8 cellular contexts compared by ENCODE assay signal in genomic region chr1:1079408-1080121, GRCh38. TPM values are rescaled to one million over a fixed set of nuclear protein-coding genes. Genes with fewer than 3 reads are reported as not detected.
DNase-seq lines count a peak whose midpoint lies in the region; ATAC-seq and TF ChIP-seq lines count a peak whose summit lies in the region.

No MANE protein-coding gene starts in this region.

- intact Hi-C loops in body of pancreas (cut with DNase I) = no loop called here

- DNase-seq in DMS114 treated with DMSO at 0.1 percent for 48 hours (lab: John Stamatoyannopoulos, UW; ENCODE audit: unreplicated experiment) (peak; percentile 51), HEK293T (ENCODE audit: extremely low spot score) (peak; percentile 41), OCI-M1 (lab: John Stamatoyannopoulos, UW) (peak; percentile 70), body of pancreas (peak; percentile 81 to 92 (median 88)), GM19240 (ENCODE audit: insufficient read length, low spot score) (no peak)

- peak overlapping the region; percentile 88 to 93 (median 90) for H3K27ac ChIP-seq in body of pancreas

- no peaks in the 10 kb centered on the region for H3K27me3 ChIP-seq in body of pancreas
- H3K27me3 ChIP-seq in iPS-15b (ENCODE audit: control insufficient read depth, insufficient read depth, low read length) = peaks cover 3% of the 10 kb centered on the region
- peaks cover 7% of the 10 kb centered on the region for H3K27me3 ChIP-seq in skeletal muscle satellite cell (ENCODE audit: control insufficient read depth, insufficient read depth, low read length)

- no peak overlapping the region for H3K4me3 ChIP-seq in body of pancreas
- H3K4me3 ChIP-seq in iPS-15b (ENCODE audit: low read depth, low read length) = peak overlapping the region; percentile 52
- peak overlapping the region; percentile 14 for H3K4me3 ChIP-seq in skeletal muscle satellite cell (ENCODE audit: low read length)

- POLR2A ChIA-PET in HEK293T (lab: Yijun Ruan, JAX) = interaction anchor here (1.1 to 1.5 kb wide), 3 partner anchors 10 to 82 kb away, joined by 3 to 6 read pairs (median 6); no protein-coding TSS in a partner anchor

- WGBS in body of pancreas, 2 donors = 0 to 2% methylated on average over 5 to 37 of the region's 38 CpGs

- H3K9ac ChIP-seq in iPS-15b (ENCODE audit: low read depth, low read length) (no peak overlapping the region), skeletal muscle satellite cell (ENCODE audit: low read depth, low read length) (no peak overlapping the region)

- H3K4me1 ChIP-seq in body of pancreas (peaks cover 14% of the 10 kb centered on the region), iPS-15b (ENCODE audit: control insufficient read depth, insufficient read depth, low read length) (no peaks in the 10 kb centered on the region), skeletal muscle satellite cell (ENCODE audit: control insufficient read depth, insufficient read depth, low read length) (peaks cover 12% of the 10 kb centered on the region)

- TF ChIP-seq POLR2A in body of pancreas (IDR thresholded peaks at IDR 0.05) = peak; percentile 35 to 69 (median 53)

- H3K9me3 ChIP-seq in body of pancreas = no peaks in the 10 kb centered on the region
- H3K9me3 ChIP-seq in iPS-15b (ENCODE audit: control insufficient read depth, insufficient read depth, low read length) = no peaks in the 10 kb centered on the region
- H3K9me3 ChIP-seq in skeletal muscle satellite cell (replicated peaks; ENCODE audit: low read length) = no peaks in the 10 kb centered on the region

- ATAC-seq in body of pancreas (peak; percentile 93), GM18870 (IDR thresholded peaks at IDR 0.05; ENCODE audit: unreplicated experiment) (no peak)

- H3K36me3 ChIP-seq in body of pancreas (replicated peaks in 1 of 2; ENCODE audit: insufficient read depth in 1 of 2, low read depth in 2 of 2) (no peaks in the 10 kb centered on the region), iPS-15b (ENCODE audit: control insufficient read depth, insufficient read depth, low read length) (no peaks in the 10 kb centered on the region), skeletal muscle satellite cell (ENCODE audit: insufficient read depth, low read length) (no peaks in the 10 kb centered on the region)

- H3K4me2 ChIP-seq in skeletal muscle satellite cell (ENCODE audit: low read length) = peak overlapping the region; percentile 64

- TF ChIP-seq CTCF in body of pancreas (IDR thresholded peaks at IDR 0.05) = no peak

- CTCF ChIA-PET in HEK293T (lab: Yijun Ruan, JAX) = no interaction called here

TF ChIP-seq in HEK293T, 16 proteins besides CTCF, POLR2A, EP300 and RAD21:
- no peak for TF ChIP-seq HDGF (IDR thresholded peaks at IDR 0.05; ENCODE audit: borderline replicate concordance)
- no peak for TF ChIP-seq TARDBP (IDR thresholded peaks at IDR 0.05)
- no peak for TF ChIP-seq ELF4 (IDR thresholded peaks at IDR 0.05)
- no peak for TF ChIP-seq SUZ12 (IDR thresholded peaks at IDR 0.05)
- no peak for TF ChIP-seq NFRKB (IDR thresholded peaks at IDR 0.05)
- no peak; the same call in 1 of the 2 replicates for TF ChIP-seq L3MBTL2 (conservative IDR thresholded peaks at IDR 0.05)
- TF ChIP-seq PKNOX1 (IDR thresholded peaks at IDR 0.05) = no peak
- TF ChIP-seq ARNT (IDR thresholded peaks at IDR 0.05) = no peak
- TF ChIP-seq BHLHE40 (IDR thresholded peaks at IDR 0.05; ENCODE audit: borderline replicate concordance) = no peak
- no peak for TF ChIP-seq ZNF384 (IDR thresholded peaks at IDR 0.05)
- TF ChIP-seq FOXA1 (IDR thresholded peaks at IDR 0.05) = no peak
- no peak for TF ChIP-seq FOXM1 (IDR thresholded peaks at IDR 0.05; ENCODE audit: borderline replicate concordance)
- TF ChIP-seq FOXK2 (IDR thresholded peaks at IDR 0.05) = no peak
- TF ChIP-seq LEF1 (IDR thresholded peaks at IDR 0.05; ENCODE audit: borderline replicate concordance) = no peak
- no peak for TF ChIP-seq SP1 (IDR thresholded peaks at IDR 0.05)
- TF ChIP-seq CTBP1 (IDR thresholded peaks at IDR 0.05; ENCODE audit: borderline replicate concordance) = no peak
TF ChIP-seq in HEK293T: peak in this region for 0.

RNA-seq across cellular contexts. Expression of gene RNF223, which starts 5.5 kb away (rescaled TPM):
- under 1 TPM in 1 of 2 donors, not detected in 1; 0.26 TPM for total RNA-seq in body of pancreas
- not detected in 2 replicates for total RNA-seq in skeletal muscle satellite cell (2012; rRNA removed)

RNA-seq across cellular contexts. Expression of gene C1orf159, which starts 36.3 kb away (rescaled TPM):
- 10 to 100 TPM in 1 of 2 donors, 1 to 10 TPM in 1; 8.8 to 13.2 TPM for total RNA-seq in body of pancreas
- total RNA-seq in skeletal muscle satellite cell (2012; rRNA removed) = 7.9 and 11.6 TPM in 2 replicates

RNA-seq across cellular contexts. Expression of gene AGRN, which starts 59.6 kb away (rescaled TPM):
- 100 to 1,000 TPM in 1 of 2 donors, 10 to 100 TPM in 1; 85.1 to 241 TPM for total RNA-seq in body of pancreas
- 15.2 and 22.5 TPM in 2 replicates for total RNA-seq in skeletal muscle satellite cell (2012; rRNA removed)

Comparison
In these comparisons a context has a peak if more than half of its experiments do, and no peak if none do; other contexts are left out.
1. H3K4me3 ChIP-seq: peak in iPS-15b (single experiment) and skeletal muscle satellite cell (single experiment); none in body of pancreas (0 of 2).